In genomic region chr22:45172872-45173585, GRCh38 we compare ENCODE assay signal across 16 cellular contexts. TPM values are rescaled to one million over a fixed set of nuclear protein-coding genes. Genes with fewer than 3 reads are reported as not detected.
DNase-seq lines count a peak whose midpoint lies in the region; ATAC-seq and TF ChIP-seq lines count a peak whose summit lies in the region.
"Had no signal": no experiment of that assay in that cellular context is flagged by ENCODE, and none has a peak within 500 bp of the region (broad histone marks: within the 10 kb centered on the region; RNA-seq: fewer than 3 reads in every experiment).

No MANE protein-coding gene starts in this region.

- H3K9me2 ChIP-seq in GM23248 (ENCODE audit: insufficient read depth): no peaks in the 10 kb centered on the region

- peak overlapping the region; percentile 80 for H3K27ac ChIP-seq in naive thymus-derived CD4-positive, alpha-beta T cell (ENCODE audit: low read depth, low read length)
- no peak overlapping the region for H3K27ac ChIP-seq in GM23248
- H3K27ac ChIP-seq: coronary artery, gastrocnemius medialis, KMS-11, left ventricle myocardium inferior had no signal

- H3K27me3 Mint-ChIP-seq in activated CD4-positive, alpha-beta T cell treated with anti-CD3 and anti-CD28 coated beads, Interleukin-2, amount 10 ng/mL, durations not matched to agents 24 days and 14 days: no peaks in the 10 kb centered on the region
- no peaks in the 10 kb centered on the region for H3K27me3 Mint-ChIP-seq in Calu3 (ENCODE audit: unreplicated experiment)
- H3K27me3 Mint-ChIP-seq in activated T-helper 1 cell treated with anti-CD3 and anti-CD28 coated beads, Interleukin-12 subunit alpha, Interleukin-12 subunit beta, Interleukin-2, Interleukin-4 antibody, amounts not matched to agents 30 ng/mL and 10 ng/mL and 1 ng/mL, durations not matched to agents 14 hours and 24 hours and 36 hours (ENCODE audit: insufficient read depth): no peaks in the 10 kb centered on the region
- H3K27me3 Mint-ChIP-seq in naive thymus-derived CD4-positive, alpha-beta T cell: no peaks in the 10 kb centered on the region

- H3K4me2 ChIP-seq in GM23248 (ENCODE audit: unreplicated experiment): no peak overlapping the region
- H3K4me2 ChIP-seq: KMS-11 had no signal

- H3K27ac Mint-ChIP-seq in activated CD4-positive, alpha-beta T cell treated with anti-CD3 and anti-CD28 coated beads, Interleukin-2, amount 10 ng/mL, durations not matched to agents 24 days and 14 days: peak overlapping the region; percentile 64
- H3K27ac Mint-ChIP-seq in Calu3 (ENCODE audit: unreplicated experiment): peak overlapping the region; percentile 34
- peak overlapping the region; percentile 61 for H3K27ac Mint-ChIP-seq in activated T-helper 1 cell treated with anti-CD3 and anti-CD28 coated beads, Interleukin-12 subunit alpha, Interleukin-12 subunit beta, Interleukin-2, Interleukin-4 antibody, amounts not matched to agents 30 ng/mL and 10 ng/mL and 1 ng/mL, durations not matched to agents 14 hours and 24 hours and 36 hours
- peak overlapping the region; percentile 89 to 98 (median 93) for H3K27ac Mint-ChIP-seq in naive thymus-derived CD4-positive, alpha-beta T cell

- H3F3A ChIP-seq in GM23248 (ENCODE audit: insufficient read depth): no peaks in the 10 kb centered on the region; the same call in 1 of the 2 replicates

- BruUV-seq in Calu3 (replicated peaks; lab: Mats Ljungman, UMichigan): no TSS peak

- peaks cover 24 to 49% (median 35%) of the 10 kb centered on the region in 3 experiments for H3K36me3 ChIP-seq in naive thymus-derived CD4-positive, alpha-beta T cell (ENCODE audit: control insufficient read depth in 2 of 3, insufficient read depth in 3 of 3, low read length in 3 of 3)
- H3K36me3 ChIP-seq in GM23248 (ENCODE audit: low read depth): peaks cover 56% of the 10 kb centered on the region

- no peak overlapping the region for H2AFZ ChIP-seq in GM23248

- H3K9me3 Mint-ChIP-seq in activated CD4-positive, alpha-beta T cell treated with anti-CD3 and anti-CD28 coated beads, Interleukin-2, amount 10 ng/mL, durations not matched to agents 24 days and 14 days: no peaks in the 10 kb centered on the region
- H3K9me3 Mint-ChIP-seq in Calu3 (ENCODE audit: low read depth, unreplicated experiment): no peaks in the 10 kb centered on the region
- H3K9me3 Mint-ChIP-seq in activated T-helper 1 cell treated with anti-CD3 and anti-CD28 coated beads, Interleukin-12 subunit alpha, Interleukin-12 subunit beta, Interleukin-2, Interleukin-4 antibody, amounts not matched to agents 30 ng/mL and 10 ng/mL and 1 ng/mL, durations not matched to agents 14 hours and 24 hours and 36 hours: no peaks in the 10 kb centered on the region
- H3K9me3 Mint-ChIP-seq in naive thymus-derived CD4-positive, alpha-beta T cell: peaks cover 0 to 3% (median 0%) of the 10 kb centered on the region in 11 donors

- no peaks in the 10 kb centered on the region for H3K27me3 ChIP-seq in naive thymus-derived CD4-positive, alpha-beta T cell (ENCODE audit: control insufficient read depth in 2 of 2, insufficient read depth in 2 of 2, low read length in 2 of 2)
- no peaks in the 10 kb centered on the region for H3K27me3 ChIP-seq in GM23248 (replicated peaks; ENCODE audit: insufficient read depth)
- H3K27me3 ChIP-seq: gastrocnemius medialis had no signal

- peaks cover 90% of the 10 kb centered on the region for H3K36me3 Mint-ChIP-seq in activated CD4-positive, alpha-beta T cell treated with anti-CD3 and anti-CD28 coated beads, Interleukin-2, amount 10 ng/mL, durations not matched to agents 24 days and 14 days (ENCODE audit: low read depth)
- peaks cover 45% of the 10 kb centered on the region for H3K36me3 Mint-ChIP-seq in Calu3 (ENCODE audit: insufficient read depth, unreplicated experiment)
- H3K36me3 Mint-ChIP-seq in activated T-helper 1 cell treated with anti-CD3 and anti-CD28 coated beads, Interleukin-12 subunit alpha, Interleukin-12 subunit beta, Interleukin-2, Interleukin-4 antibody, amounts not matched to agents 30 ng/mL and 10 ng/mL and 1 ng/mL, durations not matched to agents 14 hours and 24 hours and 36 hours (ENCODE audit: low read depth): peaks cover 79% of the 10 kb centered on the region
- peaks cover 15 to 65% (median 49%) of the 10 kb centered on the region in 5 donors for H3K36me3 Mint-ChIP-seq in naive thymus-derived CD4-positive, alpha-beta T cell

- peaks cover 42 to 72% of the 10 kb centered on the region in 2 donors for H3K4me1 ChIP-seq in naive thymus-derived CD4-positive, alpha-beta T cell (ENCODE audit: control insufficient read depth in 2 of 2, insufficient read depth in 2 of 2, low read length in 2 of 2)
- no peaks in the 10 kb centered on the region for H3K4me1 ChIP-seq in GM23248 (ENCODE audit: insufficient read depth)
- H3K4me1 ChIP-seq: gastrocnemius medialis had no signal

- H4K20me1 ChIP-seq in GM23248 (ENCODE audit: insufficient read depth): peaks cover 3% of the 10 kb centered on the region; the same call in 1 of the 2 replicates

- H3K9ac ChIP-seq in GM23248: no peak overlapping the region
- H3K9ac ChIP-seq: KMS-11 had no signal

- TF ChIP-seq CTCF in Calu3 (IDR thresholded peaks at IDR 0.05; ENCODE audit: unreplicated experiment): no peak

- CTCF ChIA-PET in Calu3 (lab: Charles Lee): interaction anchor here (0.6 to 0.7 kb wide), 2 partner anchors 9 to 35 kb away, joined by 3 read pairs; partner anchors contain the start of gene NUP50
- CTCF ChIA-PET in naive thymus-derived CD4-positive, alpha-beta T cell (lab: Charles Lee): interaction anchor here (0.5 to 1.3 kb wide), 5 partner anchors 8 to 1982 kb away, joined by 3 to 5 read pairs (median 3); partner anchors contain the start of gene NUP50

- intact Hi-C loops in activated CD4-positive, alpha-beta T cell treated with anti-CD3 and anti-CD28 coated beads, Interleukin-2, amount 10 ng/mL, durations not matched to agents 24 days and 14 days (cut with micrococcal nuclease): no loop called here
- intact Hi-C loops in Calu3 (cut with micrococcal nuclease; ENCODE audit: unreplicated experiment) (no loop called here), cardiac septum (cut with DNase I) (no loop called here)
- intact Hi-C loops in activated T-helper 1 cell treated with anti-CD3 and anti-CD28 coated beads, Interleukin-12 subunit alpha, Interleukin-12 subunit beta, Interleukin-2, Interleukin-4 antibody, amounts not matched to agents 30 ng/mL and 10 ng/mL and 1 ng/mL, durations not matched to agents 14 hours and 24 hours and 36 hours (cut with micrococcal nuclease): no loop called here
- intact Hi-C loops in naive thymus-derived CD4-positive, alpha-beta T cell (cut with micrococcal nuclease): loop anchor here (1.0 to 2.0 kb wide), 3 partner anchors 8 to 68 kb away; partner anchors contain the start of genes KIAA0930 (in 1 of the 2) and NUP50 (in 1 of the 2)

- H3K79me2 ChIP-seq in GM23248 (ENCODE audit: insufficient read depth): peaks cover 98% of the 10 kb centered on the region

- POLR2A ChIA-PET in naive thymus-derived CD4-positive, alpha-beta T cell (lab: Charles Lee): interaction anchor here (0.6 to 3.0 kb wide), 10 partner anchors 9 to 991 kb away, joined by 3 to 33 read pairs (median 3); partner anchors contain the start of gene NUP50

- peak; percentile 95 for ATAC-seq in naive thymus-derived CD4-positive, alpha-beta T cell
- ATAC-seq: gastrocnemius medialis had no signal

- peak overlapping the region; percentile 60 for H3K4me3 Mint-ChIP-seq in activated CD4-positive, alpha-beta T cell treated with anti-CD3 and anti-CD28 coated beads, Interleukin-2, amount 10 ng/mL, durations not matched to agents 24 days and 14 days
- H3K4me3 Mint-ChIP-seq in Calu3 (ENCODE audit: low read depth, unreplicated experiment): no peak overlapping the region
- H3K4me3 Mint-ChIP-seq in activated T-helper 1 cell treated with anti-CD3 and anti-CD28 coated beads, Interleukin-12 subunit alpha, Interleukin-12 subunit beta, Interleukin-2, Interleukin-4 antibody, amounts not matched to agents 30 ng/mL and 10 ng/mL and 1 ng/mL, durations not matched to agents 14 hours and 24 hours and 36 hours: peak overlapping the region; percentile 24
- H3K4me3 Mint-ChIP-seq in naive thymus-derived CD4-positive, alpha-beta T cell: peak overlapping the region; percentile 66 to 88 (median 78)

- peak; percentile 75 for DNase-seq in activated CD4-positive, alpha-beta T cell treated with anti-CD3 and anti-CD28 coated beads, Interleukin-2, amount 10 ng/mL, durations not matched to agents 24 days and 14 days
- no peak for DNase-seq in activated CD4-positive, alpha-beta T cell treated with anti-CD3 and anti-CD28 coated beads, Interleukin-2, amount 50 U/mL, for 4 hours
- DNase-seq in Calu3: no peak
- DNase-seq in activated T-helper 1 cell treated with anti-CD3 and anti-CD28 coated beads, Interleukin-12 subunit alpha, Interleukin-12 subunit beta, Interleukin-2, Interleukin-4 antibody, amounts not matched to agents 30 ng/mL and 10 ng/mL and 1 ng/mL, durations not matched to agents 14 hours and 24 hours and 36 hours (ENCODE audit: low spot score): no peak
- DNase-seq in naive thymus-derived CD4-positive, alpha-beta T cell: peak in 7 of 9 donors; percentile 65 to 85 (median 79)
- DNase-seq in cardiac septum (ENCODE audit: low spot score): no peak
- DNase-seq in KBM-7: no peak
- no peak for DNase-seq in GM23248
- DNase-seq: gastrocnemius medialis, GF-D8, left ventricle myocardium inferior, NCI-H1105 treated with DMSO at 0.1 percent for 48 hours, NCI-H2171 treated with DMSO at 0.1 percent for 48 hours, small intestine had no signal

- 82 to 83% methylated on average over 8 of the region's 8 CpGs for WGBS in GM23248 (ENCODE audit: low coverage in 1 of 2, low lambda C conversion rate in 2 of 2, missing lambda C conversion rate in 2 of 2), 2 experiments

- H3K4me1 Mint-ChIP-seq in activated CD4-positive, alpha-beta T cell treated with anti-CD3 and anti-CD28 coated beads, Interleukin-2, amount 10 ng/mL, durations not matched to agents 24 days and 14 days: peaks cover 73% of the 10 kb centered on the region
- H3K4me1 Mint-ChIP-seq in Calu3 (ENCODE audit: low read depth, unreplicated experiment): peaks cover 14% of the 10 kb centered on the region
- peaks cover 81% of the 10 kb centered on the region for H3K4me1 Mint-ChIP-seq in activated T-helper 1 cell treated with anti-CD3 and anti-CD28 coated beads, Interleukin-12 subunit alpha, Interleukin-12 subunit beta, Interleukin-2, Interleukin-4 antibody, amounts not matched to agents 30 ng/mL and 10 ng/mL and 1 ng/mL, durations not matched to agents 14 hours and 24 hours and 36 hours (ENCODE audit: low read depth)
- H3K4me1 Mint-ChIP-seq in naive thymus-derived CD4-positive, alpha-beta T cell: peaks cover 52 to 96% (median 93%) of the 10 kb centered on the region in 7 donors

- in situ Hi-C loops in KBM-7 (cut with MboI; ENCODE audit: low pct_unique_long_range_greater_than_20kb, low sequenced_read_pairs): no loop called here
- in situ Hi-C loops in GM23248 (cut with MboI): no loop called here

- H3K9me3 ChIP-seq in naive thymus-derived CD4-positive, alpha-beta T cell (ENCODE audit: control insufficient read depth in 2 of 3, low read length in 3 of 3): no peaks in the 10 kb centered on the region
- H3K9me3 ChIP-seq in GM23248 (ENCODE audit: low read depth): no peaks in the 10 kb centered on the region
- H3K9me3 ChIP-seq: gastrocnemius medialis, left ventricle myocardium inferior had no signal

- H3K4me3 ChIP-seq in naive thymus-derived CD4-positive, alpha-beta T cell (ENCODE audit: low read length): peak overlapping the region; percentile 52
- H3K4me3 ChIP-seq in GM23248: no peak overlapping the region
- H3K4me3 ChIP-seq: coronary artery, gastrocnemius medialis, left ventricle myocardium inferior had no signal

RNA-seq across cellular contexts. Expression of gene NUP50, which starts 9.3 kb away (rescaled TPM):
- total RNA-seq in activated CD4-positive, alpha-beta T cell treated with anti-CD3 and anti-CD28 coated beads, Interleukin-2, amount 10 ng/mL, durations not matched to agents 24 days and 14 days: 167 and 168 TPM in 2 replicates
- total RNA-seq in Calu3 (2022) (107 and 115 TPM in 2 replicates), cardiac septum (13.4 TPM)
- total RNA-seq in activated T-helper 1 cell treated with anti-CD3 and anti-CD28 coated beads, Interleukin-12 subunit alpha, Interleukin-12 subunit beta, Interleukin-2, Interleukin-4 antibody, amounts not matched to agents 30 ng/mL and 10 ng/mL and 1 ng/mL, durations not matched to agents 14 hours and 24 hours and 36 hours: 156 and 164 TPM in 2 replicates
- 100 to 1,000 TPM; 107 to 151 (median 130) TPM for total RNA-seq in naive thymus-derived CD4-positive, alpha-beta T cell
- polyA plus RNA-seq in naive thymus-derived CD4-positive, alpha-beta T cell: 10 to 100 TPM; 50.6 to 91.4 TPM
- 30.8 and 91.7 TPM in 2 replicates for total RNA-seq in GM23248 (2014; rRNA removed; shearing (Covaris generic))
- polyA plus RNA-seq in GM23248 (2016; fragmentation: Nextera tagmentation; extraction: Ambion mirVana): 21.1 and 22.3 TPM in 2 replicates

Comparison
In these comparisons a context has a peak if more than half of its experiments do, and no peak if none do; other contexts are left out.
1. DNase-seq: peak in activated CD4-positive, alpha-beta T cell treated with anti-CD3 and anti-CD28 coated beads, Interleukin-2, amount 10 ng/mL, durations not matched to agents 24 days and 14 days (single experiment) and naive thymus-derived CD4-positive, alpha-beta T cell (7 of 9); none in activated CD4-positive, alpha-beta T cell treated with anti-CD3 and anti-CD28 coated beads, Interleukin-2, amount 50 U/mL, for 4 hours (0 of 2), Calu3 (single experiment), activated T-helper 1 cell treated with anti-CD3 and anti-CD28 coated beads, Interleukin-12 subunit alpha, Interleukin-12 subunit beta, Interleukin-2, Interleukin-4 antibody, amounts not matched to agents 30 ng/mL and 10 ng/mL and 1 ng/mL, durations not matched to agents 14 hours and 24 hours and 36 hours (single experiment), cardiac septum (single experiment), KBM-7 (single experiment) and GM23248 (single experiment).
2. H3K27ac Mint-ChIP-seq: peak in every context shown above with its lines; median percentile 93 in naive thymus-derived CD4-positive, alpha-beta T cell; 64 in activated CD4-positive, alpha-beta T cell treated with anti-CD3 and anti-CD28 coated beads, Interleukin-2, amount 10 ng/mL, durations not matched to agents 24 days and 14 days; 61 in activated T-helper 1 cell treated with anti-CD3 and anti-CD28 coated beads, Interleukin-12 subunit alpha, Interleukin-12 subunit beta, Interleukin-2, Interleukin-4 antibody, amounts not matched to agents 30 ng/mL and 10 ng/mL and 1 ng/mL, durations not matched to agents 14 hours and 24 hours and 36 hours; 34 in Calu3.
3. intact Hi-C loops: an anchor here in naive thymus-derived CD4-positive, alpha-beta T cell (1.0 to 2.0 kb wide); none called in activated CD4-positive, alpha-beta T cell treated with anti-CD3 and anti-CD28 coated beads, Interleukin-2, amount 10 ng/mL, durations not matched to agents 24 days and 14 days, Calu3, activated T-helper 1 cell treated with anti-CD3 and anti-CD28 coated beads, Interleukin-12 subunit alpha, Interleukin-12 subunit beta, Interleukin-2, Interleukin-4 antibody, amounts not matched to agents 30 ng/mL and 10 ng/mL and 1 ng/mL, durations not matched to agents 14 hours and 24 hours and 36 hours and cardiac septum.